In genomic region chr22:19179472-19180048, GRCh38 we compare ENCODE assay signal across 8 cellular contexts. TPM values are rescaled to one million over a fixed set of nuclear protein-coding genes. Genes with fewer than 3 reads are reported as not detected.
DNase-seq lines count a peak whose midpoint lies in the region; ATAC-seq, FAIRE-seq and TF ChIP-seq lines count a peak whose summit lies in the region.

No MANE protein-coding gene starts in this region.

- H3K27me3 ChIP-seq in Loucy (ENCODE audit: insufficient read depth, low read length, poor library complexity, severe bottlenecking) (no peaks in the 10 kb centered on the region), SJCRH30 (no peaks in the 10 kb centered on the region), bronchial epithelial cell (ENCODE audit: control insufficient read depth, insufficient read depth, low read length) (no peaks in the 10 kb centered on the region), gastrocnemius medialis (no peaks in the 10 kb centered on the region)

- TF ChIP-seq CTCF in Loucy (conservative IDR thresholded peaks at IDR 0.05; ENCODE audit: low read length): peak; percentile 76
- peak; percentile 79 for TF ChIP-seq CTCF in bronchial epithelial cell (IDR thresholded peaks at IDR 0.05; ENCODE audit: insufficient read depth, low read length, severe bottlenecking)
- TF ChIP-seq CTCF in gastrocnemius medialis (IDR thresholded peaks at IDR 0.05 in 4 of 5, conservative IDR thresholded peaks at IDR 0.05 in 1 of 5): peak; percentile 62 to 76 (median 72)

- H3K36me3 ChIP-seq in Loucy (ENCODE audit: insufficient read depth, low read length) (no peaks in the 10 kb centered on the region), SJCRH30 (no peaks in the 10 kb centered on the region), bronchial epithelial cell (ENCODE audit: control insufficient read depth, insufficient read depth, low read length) (peaks cover 8% of the 10 kb centered on the region), gastrocnemius medialis (peaks cover 0 to 48% of the 10 kb centered on the region in 2 donors)

- H2AFZ ChIP-seq in Loucy (ENCODE audit: low read length): peak overlapping the region; percentile 92

- H4K20me1 ChIP-seq in Loucy (ENCODE audit: insufficient read depth, low read length, poor library complexity, severe bottlenecking): peaks cover 18% of the 10 kb centered on the region

- no peak for TF ChIP-seq POLR2A in gastrocnemius medialis (IDR thresholded peaks at IDR 0.05)

- no peak for FAIRE-seq in bronchial epithelial cell (lab: Jason Lieb, UNC)

- in situ Hi-C loops in Caki2 (cut with HindIII; ENCODE audit: low pct_unique_long_range_greater_than_20kb, low sequenced_read_pairs): no loop called here
- in situ Hi-C loops in gastrocnemius medialis (cut with MboI; ENCODE audit: low sequenced_read_pairs in 4 of 4): loop anchor here in 1 of 4 donors (25.0 kb wide), 1 partner anchor 283 kb away; no protein-coding TSS in a partner anchor

- H3K9ac ChIP-seq in Loucy (ENCODE audit: low read depth, low read length, poor library complexity, severe bottlenecking): peak overlapping the region; percentile 69

- H3K27ac ChIP-seq in SJCRH30 (no peak overlapping the region; the same call in 1 of the 2 replicates), gastrocnemius medialis (peak overlapping the region; percentile 76 to 94 (median 84))

- peaks cover 24% of the 10 kb centered on the region; the same call in 1 of the 2 replicates for H3K79me2 ChIP-seq in Loucy (ENCODE audit: insufficient read depth, low read length)

- H3K9me3 ChIP-seq in Loucy (ENCODE audit: insufficient read depth, low read depth, low read length) (no peaks in the 10 kb centered on the region), SJCRH30 (replicated peaks) (no peaks in the 10 kb centered on the region), gastrocnemius medialis (no peaks in the 10 kb centered on the region)

- H3K4me1 ChIP-seq in Loucy (ENCODE audit: insufficient read depth, low read length, poor library complexity, severe bottlenecking) (peaks cover 23% of the 10 kb centered on the region), SJCRH30 (peaks cover 4% of the 10 kb centered on the region; the same call in 1 of the 2 replicates), gastrocnemius medialis (peaks cover 14 to 21% of the 10 kb centered on the region in 2 donors)

- H3K4me3 ChIP-seq in Loucy (ENCODE audit: low read length, poor library complexity, severe bottlenecking) (peak overlapping the region; percentile 78), SJCRH30 (peak overlapping the region; percentile 92), bronchial epithelial cell (ENCODE audit: low read depth, low read length) (peak overlapping the region; percentile 73), gastrocnemius medialis (peak overlapping the region; percentile 43 to 71 (median 61))

- peak; percentile 39 for ATAC-seq in GM19463 (IDR thresholded peaks at IDR 0.05; ENCODE audit: unreplicated experiment)
- peak; percentile 41 to 71 for ATAC-seq in gastrocnemius medialis
- no peak for ATAC-seq in GM18858 (IDR thresholded peaks at IDR 0.05; ENCODE audit: unreplicated experiment)

- no peaks in the 10 kb centered on the region for H3F3A ChIP-seq in Loucy (ENCODE audit: low read depth)

- peak; percentile 79 for DNase-seq in Caki2 (ENCODE audit: low read depth)
- peak; percentile 82 to 88 for DNase-seq in SJCRH30
- DNase-seq in bronchial epithelial cell (ENCODE audit: low read depth): peak; percentile 62
- DNase-seq in iPS-NIHi11 (ENCODE audit: low spot score): peak; percentile 88
- peak; percentile 58 to 83 for DNase-seq in gastrocnemius medialis

- intact Hi-C loops in gastrocnemius medialis (cut with DNase I; ENCODE audit: low total_unique reads): loop anchor here (2.0 to 5.0 kb wide), 4 partner anchors 38 to 299 kb away; partner anchors contain the start of genes CDC45, CLTCL1, HIRA and MRPL40

- H3K4me2 ChIP-seq in Loucy (ENCODE audit: low read depth, low read length, poor library complexity, severe bottlenecking): peak overlapping the region; percentile 98

- no peaks in the 10 kb centered on the region for H3K9me2 ChIP-seq in Loucy (replicated peaks; ENCODE audit: low read depth, low read length)

RNA-seq across cellular contexts. Expression of gene SLC25A1, which starts 1.0 kb away (rescaled TPM):
- total RNA-seq in Caki2 (2014; rRNA removed; shearing (Covaris generic); ENCODE audit: low replicate concordance): 67.9 and 123 TPM in 2 replicates
- total RNA-seq in SJCRH30 (2014; rRNA removed; shearing (Covaris generic)): 34.5 and 38.7 TPM in 2 replicates
- total RNA-seq in bronchial epithelial cell (62.3 and 71.6 TPM in 2 replicates), gastrocnemius medialis (10 to 100 TPM; 10.5 to 16.6 (median 13.5) TPM)

RNA-seq across cellular contexts. Expression of gene GSC2, which starts 29.5 kb away (rescaled TPM):
- total RNA-seq in Caki2 (2014; rRNA removed; shearing (Covaris generic); ENCODE audit: low replicate concordance): not detected in 2 replicates
- not detected in 2 replicates for total RNA-seq in SJCRH30 (2014; rRNA removed; shearing (Covaris generic))
- not detected in 2 replicates for total RNA-seq in bronchial epithelial cell
- not detected for total RNA-seq in gastrocnemius medialis

RNA-seq across cellular contexts. Expression of gene ESS2, which starts 35.1 kb away (rescaled TPM):
- 41.6 and 52.1 TPM in 2 replicates for total RNA-seq in Caki2 (2014; rRNA removed; shearing (Covaris generic); ENCODE audit: low replicate concordance)
- 10.4 and 12.0 TPM in 2 replicates for total RNA-seq in SJCRH30 (2014; rRNA removed; shearing (Covaris generic))
- total RNA-seq in bronchial epithelial cell: 6.9 and 12.9 TPM in 2 replicates
- total RNA-seq in gastrocnemius medialis: 10 to 100 TPM in 2 of 4 donors, 1 to 10 TPM in 2; 7.5 to 25.3 (median 12.0) TPM

RNA-seq across cellular contexts. Expression of gene TSSK2, which starts 48.5 kb away (rescaled TPM):
- total RNA-seq in Caki2 (2014; rRNA removed; shearing (Covaris generic); ENCODE audit: low replicate concordance): not detected in 2 replicates
- total RNA-seq in SJCRH30 (2014; rRNA removed; shearing (Covaris generic)): not detected in 2 replicates
- total RNA-seq in bronchial epithelial cell: not detected in 2 replicates
- under 1 TPM in 3 of 4 donors, not detected in 1; 0.19 to 0.33 (median 0.25) TPM for total RNA-seq in gastrocnemius medialis

RNA-seq across cellular contexts. Expression of gene DGCR2, which starts 57.3 kb away (rescaled TPM):
- 72.3 and 72.7 TPM in 2 replicates for total RNA-seq in Caki2 (2014; rRNA removed; shearing (Covaris generic); ENCODE audit: low replicate concordance)
- total RNA-seq in SJCRH30 (2014; rRNA removed; shearing (Covaris generic)): 27.6 and 29.3 TPM in 2 replicates
- total RNA-seq in bronchial epithelial cell (50.0 and 60.7 TPM in 2 replicates), gastrocnemius medialis (10 to 100 TPM; 30.0 to 72.7 (median 43.5) TPM)
